ENCODE assay signal across 1 cellular context in the genomic region with DNA sequence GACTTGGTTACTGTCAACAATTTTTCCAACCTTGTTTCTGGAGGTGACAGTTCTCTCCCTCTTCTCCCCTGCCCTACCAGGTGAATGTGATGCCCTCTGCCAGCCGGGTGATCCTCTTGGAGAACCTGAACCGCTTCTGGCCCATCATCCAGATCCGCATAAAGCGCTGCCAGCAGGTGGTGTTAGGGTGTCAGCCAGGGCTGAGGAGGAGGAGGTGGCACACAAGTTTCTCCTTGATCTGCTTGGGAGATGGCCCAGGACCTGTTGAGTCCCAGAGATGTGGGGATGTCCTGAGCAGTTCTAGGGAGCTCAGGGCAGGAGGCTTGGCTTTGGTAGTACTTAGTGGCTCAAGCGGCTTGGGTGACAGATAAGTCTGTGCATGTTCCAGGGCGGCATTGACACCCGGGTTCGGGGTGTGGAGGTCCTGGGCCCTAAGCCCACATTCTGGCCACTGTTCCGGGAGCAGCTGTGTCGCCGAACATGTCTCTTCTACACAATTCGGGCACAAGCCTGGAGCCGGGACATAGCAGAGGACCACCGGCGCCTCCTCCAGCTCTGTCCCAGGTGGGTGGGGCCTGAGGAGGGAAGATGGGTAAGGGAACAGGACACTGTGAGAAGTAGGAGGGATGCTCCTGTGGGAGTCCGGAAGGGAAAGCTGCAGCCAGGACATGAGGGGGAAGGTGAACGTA.
TF ChIP-seq lines count a peak whose summit lies in the region.

No MANE protein-coding gene starts in this region.

TF ChIP-seq in HCT116, 20 proteins besides CTCF, POLR2A, EP300 and RAD21:
- no peak for TF ChIP-seq ZNF274 (IDR thresholded peaks at IDR 0.05; ENCODE audit: low read depth, low read length)
- TF ChIP-seq EGR1 (IDR thresholded peaks at IDR 0.05; ENCODE audit: low read depth): no peak
- TF ChIP-seq, protein P1, sequence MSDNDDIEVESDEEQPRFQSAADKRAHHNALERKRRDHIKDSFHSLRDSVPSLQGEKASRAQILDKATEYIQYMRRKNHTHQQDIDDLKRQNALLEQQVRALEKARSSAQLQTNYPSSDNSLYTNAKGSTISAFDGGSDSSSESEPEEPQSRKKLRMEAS (IDR thresholded peaks at IDR 0.05): no peak
- TF ChIP-seq, protein P2, sequence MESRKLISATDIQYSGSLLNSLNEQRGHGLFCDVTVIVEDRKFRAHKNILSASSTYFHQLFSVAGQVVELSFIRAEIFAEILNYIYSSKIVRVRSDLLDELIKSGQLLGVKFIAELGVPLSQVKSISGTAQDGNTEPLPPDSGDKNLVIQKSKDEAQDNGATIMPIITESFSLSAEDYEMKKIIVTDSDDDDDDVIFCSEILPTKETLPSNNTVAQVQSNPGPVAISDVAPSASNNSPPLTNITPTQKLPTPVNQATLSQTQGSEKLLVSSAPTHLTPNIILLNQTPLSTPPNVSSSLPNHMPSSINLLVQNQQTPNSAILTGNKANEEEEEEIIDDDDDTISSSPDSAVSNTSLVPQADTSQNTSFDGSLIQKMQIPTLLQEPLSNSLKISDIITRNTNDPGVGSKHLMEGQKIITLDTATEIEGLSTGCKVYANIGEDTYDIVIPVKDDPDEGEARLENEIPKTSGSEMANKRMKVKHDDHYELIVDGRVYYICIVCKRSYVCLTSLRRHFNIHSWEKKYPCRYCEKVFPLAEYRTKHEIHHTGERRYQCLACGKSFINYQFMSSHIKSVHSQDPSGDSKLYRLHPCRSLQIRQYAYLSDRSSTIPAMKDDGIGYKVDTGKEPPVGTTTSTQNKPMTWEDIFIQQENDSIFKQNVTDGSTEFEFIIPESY (IDR thresholded peaks at IDR 0.05; ENCODE audit: extremely low read depth, insufficient replicate concordance, low read length): no peak
- no peak for TF ChIP-seq CBX3 (IDR thresholded peaks at IDR 0.05; ENCODE audit: low read depth)
- no peak for TF ChIP-seq FOSL1 (IDR thresholded peaks at IDR 0.05; ENCODE audit: low read depth)
- TF ChIP-seq ELF1 (IDR thresholded peaks at IDR 0.05; ENCODE audit: borderline replicate concordance, low read depth): no peak
- TF ChIP-seq, protein P3, sequence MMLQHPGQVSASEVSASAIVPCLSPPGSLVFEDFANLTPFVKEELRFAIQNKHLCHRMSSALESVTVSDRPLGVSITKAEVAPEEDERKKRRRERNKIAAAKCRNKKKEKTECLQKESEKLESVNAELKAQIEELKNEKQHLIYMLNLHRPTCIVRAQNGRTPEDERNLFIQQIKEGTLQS (IDR thresholded peaks at IDR 0.05): no peak
- TF ChIP-seq JUND (IDR thresholded peaks at IDR 0.05): no peak
- TF ChIP-seq EZH2phosphoT487 (IDR thresholded peaks at IDR 0.05; ENCODE audit: borderline replicate concordance): no peak
- TF ChIP-seq SIN3A (IDR thresholded peaks at IDR 0.05; ENCODE audit: low read depth): no peak
- no peak for TF ChIP-seq YY1 (IDR thresholded peaks at IDR 0.05; ENCODE audit: extremely low read depth, insufficient replicate concordance, low read depth, low read length)
